In the genomic region with DNA sequence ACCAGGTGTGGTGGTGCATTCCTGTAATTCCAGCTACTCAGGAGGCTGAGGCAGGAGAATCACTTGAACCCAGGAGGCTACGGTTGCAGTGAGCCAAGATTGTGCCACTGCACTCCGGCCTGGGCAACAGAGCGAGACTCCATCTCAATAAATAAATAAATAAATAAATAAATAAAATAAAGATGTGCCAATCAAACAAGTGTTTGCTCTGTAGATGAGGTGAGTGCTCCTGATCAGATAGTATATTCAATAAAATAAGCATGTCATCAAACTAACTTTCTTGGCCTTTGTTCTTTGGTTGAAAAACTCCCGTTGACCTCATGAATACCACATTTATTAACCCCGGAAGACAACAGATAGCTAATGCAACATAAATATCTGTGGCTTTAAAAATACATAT, we compare ENCODE assay signal across 8 cellular contexts. TPM values are rescaled to one million over a fixed set of nuclear protein-coding genes. Genes with fewer than 3 reads are reported as not detected.
A peak's percentile ranks its signal among the peaks of the same experiment; 100 is the strongest.
DNase-seq lines count a peak whose midpoint lies in the region; ATAC-seq, FAIRE-seq and TF ChIP-seq lines count a peak whose summit lies in the region.
"Not testable (repeated sequence)": the region's sequence is repeated elsewhere in the genome, so short reads cannot be mapped to it uniquely, and the experiment has no call there.

No MANE protein-coding gene starts in this region.

- CTCF ChIA-PET in Panc1 (lab: Charles Lee); K562 (lab: Yijun Ruan, JAX; ENCODE audit: low intra/inter-chr PET ratio): not testable (repeated sequence)
- CTCF ChIA-PET in endothelial cell of umbilical vein (lab: Charles Lee) = interaction anchor here (1.0 to 1.3 kb wide), 4 partner anchors 12 to 546 kb away, joined by 3 to 9 read pairs (median 4); no protein-coding TSS in a partner anchor

- not testable (repeated sequence) for H3K9me3 ChIP-seq in Panc1 (ENCODE audit: control insufficient read depth, insufficient read depth, low read depth, low read length); K562 (replicated peaks; ENCODE audit: control insufficient read depth, insufficient read depth, low read depth, low read length); endothelial cell of umbilical vein (replicated peaks; ENCODE audit: control insufficient read depth, insufficient read depth, low read length); iPS-18c (ENCODE audit: control insufficient read depth, insufficient read depth, low read length); mucosa of rectum (ENCODE audit: control insufficient read depth in 2 of 2, low read length in 2 of 2); upper lobe of right lung

- in situ Hi-C loops in Panc1 (cut with HindIII; ENCODE audit: low pct_unique_long_range_greater_than_20kb, low sequenced_read_pairs); K562 (cut with MboI): not testable (repeated sequence)

- BruUV-seq in Panc1 (replicated peaks; lab: Mats Ljungman, UMichigan); K562 (replicated peaks; lab: Mats Ljungman, UMichigan); endothelial cell of umbilical vein (replicated peaks; lab: Mats Ljungman, UMichigan): not testable (repeated sequence)

- not testable (repeated sequence) for H3K36me3 ChIP-seq in H7 (replicated peaks; ENCODE audit: control insufficient read depth, insufficient read depth, low read length); Panc1 (ENCODE audit: control insufficient read depth, insufficient read depth, low read length); K562 (ENCODE audit: control insufficient read depth, insufficient read depth, low read length); endothelial cell of umbilical vein (ENCODE audit: control insufficient read depth in 2 of 2, extremely low read depth in 1 of 2, insufficient read depth in 2 of 2, low read length in 2 of 2); mucosa of rectum (ENCODE audit: control insufficient read depth in 2 of 2, insufficient read depth in 2 of 2, low read length in 2 of 2); rectal smooth muscle tissue (ENCODE audit: control insufficient read depth, insufficient read depth, low read length); upper lobe of right lung

- H3K4me3 ChIP-seq in H7 (ENCODE audit: insufficient read depth, low read depth, low read length) = peak overlapping the region; percentile 2; the same call in 1 of the 2 replicates
- not testable (repeated sequence) for H3K4me3 ChIP-seq in Panc1 (ENCODE audit: low read depth in 2 of 2, low read length in 2 of 2); K562; endothelial cell of umbilical vein (replicated peaks in 1 of 3; ENCODE audit: insufficient read depth in 1 of 3, low read depth in 1 of 3, low read length in 3 of 3)
- peak overlapping the region; percentile 58; the same call in 1 of the 2 replicates for H3K4me3 ChIP-seq in iPS-18c (ENCODE audit: insufficient read depth, low read depth, low read length)
- H3K4me3 ChIP-seq in mucosa of rectum (ENCODE audit: low read length in 2 of 2) = peak overlapping the region; percentile 78 to 81
- H3K4me3 ChIP-seq in rectal smooth muscle tissue (ENCODE audit: low read length) = peak overlapping the region; percentile 52
- H3K4me3 ChIP-seq in upper lobe of right lung = peak overlapping the region; percentile 45

- H3K9ac ChIP-seq in K562 (ENCODE audit: insufficient read depth in 1 of 2, low read depth in 2 of 2, low read length in 2 of 2); endothelial cell of umbilical vein (replicated peaks; ENCODE audit: extremely low read depth, insufficient read depth, low read length); rectal smooth muscle tissue (ENCODE audit: low read length): not testable (repeated sequence)
- H3K9ac ChIP-seq in mucosa of rectum (ENCODE audit: low read depth in 1 of 2, low read length in 2 of 2) = peak overlapping the region in 1 of 2 donors; percentile 91

- POLR2A ChIA-PET in Panc1 (lab: Charles Lee); endothelial cell of umbilical vein (lab: Charles Lee): not testable (repeated sequence)
- POLR2A ChIA-PET in K562 (lab: Yijun Ruan, JAX) = interaction anchor here (0.6 kb wide), 1 partner anchor 25 kb away, joined by 3 read pairs; no protein-coding TSS in a partner anchor

- not testable (repeated sequence) for H3K9me1 ChIP-seq in K562 (ENCODE audit: control insufficient read depth, insufficient read depth, low read length); endothelial cell of umbilical vein (replicated peaks; ENCODE audit: control insufficient read depth, extremely low read depth, insufficient read depth, low read length)

- DNase-seq in H7; Panc1 (ENCODE audit: low read depth, low spot score); K562 (ENCODE audit: extremely low read depth in 1 of 4, low spot score in 3 of 4); endothelial cell of umbilical vein (ENCODE audit: low read depth, low spot score); upper lobe of right lung: not testable (repeated sequence)

- H3K4me1 ChIP-seq in Panc1 (ENCODE audit: control insufficient read depth, insufficient read depth, low read length) (peaks cover 29% of the 10 kb centered on the region), mucosa of rectum (ENCODE audit: control insufficient read depth in 2 of 2, insufficient read depth in 2 of 2, low read length in 2 of 2) (peaks cover 6 to 41% of the 10 kb centered on the region in 2 donors)
- not testable (repeated sequence) for H3K4me1 ChIP-seq in K562 (replicated peaks in 1 of 2; ENCODE audit: control insufficient read depth in 2 of 2, insufficient read depth in 2 of 2, low read length in 2 of 2); endothelial cell of umbilical vein (ENCODE audit: control insufficient read depth, extremely low read depth, insufficient read depth, low read length); rectal smooth muscle tissue (ENCODE audit: control insufficient read depth, insufficient read depth, low read length); upper lobe of right lung

- dilution Hi-C loops in endothelial cell of umbilical vein (cut with MboI; ENCODE audit: extremely low pct_ligation_motif_present, low sequenced_read_pairs) = not testable (repeated sequence)

- H3K27me3 ChIP-seq in H7 (ENCODE audit: control insufficient read depth, insufficient read depth, low read length); Panc1 (ENCODE audit: control insufficient read depth, insufficient read depth, low read length); endothelial cell of umbilical vein (ENCODE audit: control insufficient read depth in 2 of 2, insufficient read depth in 2 of 2, low read length in 2 of 2); mucosa of rectum (ENCODE audit: control insufficient read depth in 2 of 2, insufficient read depth in 2 of 2, low read length in 2 of 2); rectal smooth muscle tissue (ENCODE audit: control insufficient read depth, insufficient read depth, low read length); upper lobe of right lung: not testable (repeated sequence)
- H3K27me3 ChIP-seq in K562 (ENCODE audit: control insufficient read depth in 2 of 2, insufficient read depth in 2 of 2, low read length in 2 of 2) = peaks cover 3 to 16% of the 10 kb centered on the region in 2 experiments; a peak in 2 of 5 replicates

- peak overlapping the region; percentile 28; the same call in 1 of the 2 replicates for H3K4me2 ChIP-seq in K562 (ENCODE audit: insufficient read depth, low read length)
- peak overlapping the region; percentile 82 for H3K4me2 ChIP-seq in endothelial cell of umbilical vein (ENCODE audit: insufficient read depth, low read length)

- H3K27ac ChIP-seq in Panc1 (ENCODE audit: low read length) (peak overlapping the region; percentile 68), mucosa of rectum (ENCODE audit: low read depth in 2 of 2, low read length in 2 of 2) (peak overlapping the region; percentile 89 to 97)
- H3K27ac ChIP-seq in K562 (ENCODE audit: extremely low read depth, low read depth, low read length); endothelial cell of umbilical vein (ENCODE audit: insufficient read depth, low read depth, low read length); rectal smooth muscle tissue (ENCODE audit: low read depth, low read length); upper lobe of right lung: not testable (repeated sequence)

- H2AFZ ChIP-seq in K562 (ENCODE audit: low read depth, low read length) = peak overlapping the region; percentile 14; the same call in 1 of the 2 replicates
- H2AFZ ChIP-seq in endothelial cell of umbilical vein (ENCODE audit: low read depth, low read length) = peak overlapping the region; percentile 62

- TF ChIP-seq RAD21 in K562 (CRISPR knock-in tag; conservative IDR thresholded peaks at IDR 0.05 in 1 of 2, IDR thresholded peaks at IDR 0.05 in 1 of 2) = not testable (repeated sequence)

- intact Hi-C loops in Panc1 (cut with micrococcal nuclease; ENCODE audit: unreplicated experiment); K562 (cut with micrococcal nuclease); upper lobe of right lung (cut with DNase I): not testable (repeated sequence)
- intact Hi-C loops in endothelial cell of umbilical vein (cut with micrococcal nuclease) = loop anchor here (1.0 kb wide), 1 partner anchor 20 kb away; no protein-coding TSS in a partner anchor

- not testable (repeated sequence) for ATAC-seq in Panc1, K562, upper lobe of right lung

- TF ChIP-seq CTCF in Panc1 (IDR thresholded peaks at IDR 0.05); K562 (IDR thresholded peaks at IDR 0.05 in 2 of 3, conservative IDR thresholded peaks at IDR 0.05 in 1 of 3; ENCODE audit: insufficient read depth in 2 of 3, low read depth in 1 of 3, low read length in 3 of 3); endothelial cell of umbilical vein (IDR thresholded peaks at IDR 0.05; ENCODE audit: extremely low read depth in 1 of 2, insufficient read depth in 1 of 2, low read depth in 1 of 2, low read length in 2 of 2); upper lobe of right lung (IDR thresholded peaks at IDR 0.05): not testable (repeated sequence)

- not testable (repeated sequence) for H3K79me2 ChIP-seq in K562 (ENCODE audit: control insufficient read depth, insufficient read depth, low read length); endothelial cell of umbilical vein (ENCODE audit: control insufficient read depth, insufficient read depth, low read length)

- TF ChIP-seq EP300 in K562 (IDR thresholded peaks at IDR 0.05; ENCODE audit: low read length) = not testable (repeated sequence)

- not testable (repeated sequence) for TF ChIP-seq POLR2A in K562 (conservative IDR thresholded peaks at IDR 0.05); endothelial cell of umbilical vein (IDR thresholded peaks at IDR 0.05; ENCODE audit: low read depth, low read length)

- WGBS in K562 (ENCODE audit: insufficient coverage, low coverage, missing lambda C conversion rate) = 45% methylated on average over 5 of the region's 5 CpGs

- FAIRE-seq in K562 (lab: Jason Lieb, UNC); endothelial cell of umbilical vein (lab: Jason Lieb, UNC): not testable (repeated sequence)

- not testable (repeated sequence) for H4K20me1 ChIP-seq in K562 (replicated peaks; ENCODE audit: control insufficient read depth, insufficient read depth, low read length); endothelial cell of umbilical vein (replicated peaks; ENCODE audit: control insufficient read depth, extremely low read depth, insufficient read depth, low read length)

RNA-seq across cellular contexts. Expression of gene TRIM2, which starts 0.5 kb away (rescaled TPM):
- 49.2 and 77.4 TPM in 2 replicates for total RNA-seq in H7 (2014; rRNA removed; shearing (Covaris generic))
- 18.9 TPM for total RNA-seq in Panc1 (2021; ENCODE audit: unreplicated experiment)
- 16.9 TPM for polyA plus RNA-seq in Panc1 (2012; ENCODE audit: insufficient read length)
- 0.56 TPM in 2 replicates for total RNA-seq in K562 (2011; cell fraction: chromatin; rRNA removed; ENCODE audit: low replicate concordance)
- total RNA-seq in K562 (2011; cell fraction: nucleolus; rRNA removed) = 0.50 and 0.66 TPM in 2 replicates
- total RNA-seq in K562 (2011; cell fraction: nucleoplasm; rRNA removed) = 0.69 TPM in 1 of 2 replicates, not detected in the other
- 0.12 and 0.41 TPM in 2 replicates for total RNA-seq in K562 (2014; rRNA removed)
- total RNA-seq in K562 (2014; rRNA removed; fragmentation: Illumina TruSeq; extraction: Trizol) = 0.10 and 0.18 TPM in 2 replicates
- 0.04 TPM in 2 replicates for total RNA-seq in K562 (2015; rRNA removed; fragmentation: Illumina TruSeq; extraction: Trizol)
- total RNA-seq in K562 (2021) = 0.09 and 0.16 TPM in 2 replicates
- polyA plus RNA-seq in K562 (2011; rRNA removed) = 0.11 and 0.17 TPM in 2 replicates
- 0.03 and 0.25 TPM in 2 replicates for polyA plus RNA-seq in K562 (2011; cell fraction: cytosol; rRNA removed)
- 0.39 and 0.46 TPM in 2 replicates for polyA plus RNA-seq in K562 (2011; cell fraction: nucleus; rRNA removed)
- 0.14 and 0.53 TPM in 2 replicates for polyA plus RNA-seq in K562 (2012)
- 0.03 and 0.27 TPM in 2 replicates for polyA plus RNA-seq in K562 (2014; fragmentation: Illumina TruSeq; extraction: Trizol)
- under 1 TPM; 0.01 TPM for polyA plus RNA-seq in K562 (2014; fragmentation: Nextera tagmentation; extraction: Ambion mirVana)
- 1.0 TPM in 1 of 2 replicates, not detected in the other for polyA plus RNA-seq in K562 (2014; rRNA removed)
- 0.21 and 0.46 TPM in 2 replicates for polyA minus RNA-seq in K562 (2011; rRNA and poly(A)+ RNA removed)
- not detected in 2 replicates for polyA minus RNA-seq in K562 (2011; cell fraction: cytosol; rRNA and poly(A)+ RNA removed)
- polyA minus RNA-seq in K562 (2011; cell fraction: nucleus; rRNA and poly(A)+ RNA removed) = 0.13 and 0.33 TPM in 2 replicates
- total RNA-seq in endothelial cell of umbilical vein = 16.4 and 19.7 TPM in 2 replicates
- polyA plus RNA-seq in endothelial cell of umbilical vein = 6.8 TPM in 2 replicates
- polyA plus RNA-seq in endothelial cell of umbilical vein (2011; cell fraction: cytosol; rRNA removed) = 3.7 and 4.9 TPM in 2 replicates
- polyA plus RNA-seq in endothelial cell of umbilical vein (2011; cell fraction: nucleus; rRNA removed) = 9.4 and 12.4 TPM in 2 replicates
- polyA plus RNA-seq in endothelial cell of umbilical vein (2012) = 1.9 and 4.7 TPM in 2 replicates
- 35.6 and 40.0 TPM in 2 replicates for polyA minus RNA-seq in endothelial cell of umbilical vein
- 7.2 TPM for polyA minus RNA-seq in endothelial cell of umbilical vein (2011; cell fraction: cytosol; rRNA and poly(A)+ RNA removed)
- 18.8 and 19.6 TPM in 2 replicates for polyA minus RNA-seq in endothelial cell of umbilical vein (2011; cell fraction: nucleus; rRNA and poly(A)+ RNA removed)
- total RNA-seq in upper lobe of right lung = 35.9 TPM

Comparison
In these comparisons a context has a peak if more than half of its experiments do, and no peak if none do; other contexts are left out.
1. RNA of gene TRIM2, which starts 0.5 kb away (total RNA-seq): 49.2 to 77.4 TPM in H7, 35.9 TPM in upper lobe of right lung (single experiment), 16.4 to 19.7 TPM in endothelial cell of umbilical vein and 18.9 TPM in Panc1 (single experiment); 0.04 to 0.69 TPM in K562; every median in the first group is over 10 times any median in the second.